1 cellular context compared by ENCODE assay signal in the genomic region with DNA sequence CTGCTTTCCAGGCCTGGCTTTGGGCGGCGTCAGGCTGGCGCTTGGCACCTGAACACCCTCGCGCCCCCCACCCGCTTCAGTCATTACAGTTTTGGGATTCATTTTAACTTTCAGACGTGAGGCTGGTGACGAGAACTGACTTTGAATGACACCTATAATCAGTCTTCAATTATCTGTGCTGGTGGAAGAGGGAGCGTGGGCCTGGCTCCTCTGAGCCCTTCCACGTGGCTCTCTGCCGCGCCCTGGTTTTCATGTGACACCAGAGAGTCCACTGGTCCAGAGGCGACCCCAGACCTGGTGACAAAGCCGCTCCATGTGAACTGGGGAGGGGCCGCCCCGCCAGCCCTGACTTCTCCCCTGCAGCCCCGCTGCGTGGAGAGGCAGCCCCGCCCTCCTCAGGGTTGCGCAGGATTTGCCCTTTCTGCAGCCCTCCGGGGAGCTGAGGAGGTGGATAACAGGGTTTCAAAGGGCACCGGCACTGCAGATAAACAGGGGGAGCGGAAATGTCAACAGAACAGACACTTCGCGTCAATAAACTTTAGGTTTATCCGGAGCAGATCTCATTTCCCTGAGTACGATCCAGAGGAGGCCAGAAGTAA.
A peak's percentile ranks its signal among the peaks of the same experiment; 100 is the strongest.
TF ChIP-seq lines count a peak whose summit lies in the region.

No MANE protein-coding gene starts in this region.

TF ChIP-seq in HepG2, 621 proteins besides CTCF, POLR2A, EP300 and RAD21 (continued from another document and continues in another):
- no peak for TF ChIP-seq NFIC (IDR thresholded peaks at IDR 0.05; ENCODE audit: low read length)
- 0 out of 2 replicates have a peak, but pooled peaks have one; percentile 16 for TF ChIP-seq HMG20A (CRISPR knock-in tag; IDR thresholded peaks at IDR 0.05; ENCODE audit: borderline replicate concordance)
- TF ChIP-seq ZNF205 (CRISPR knock-in tag; IDR thresholded peaks at IDR 0.05), result no peak
- no peak for TF ChIP-seq SOX13 (IDR thresholded peaks at IDR 0.05)
- TF ChIP-seq SOX13 (CRISPR knock-in tag; conservative IDR thresholded peaks at IDR 0.05 in 1 of 2, IDR thresholded peaks at IDR 0.05 in 1 of 2), result peak in 1 of 2 experiments; percentile 27; a peak in 1 of 4 replicates
- TF ChIP-seq, protein P1, sequence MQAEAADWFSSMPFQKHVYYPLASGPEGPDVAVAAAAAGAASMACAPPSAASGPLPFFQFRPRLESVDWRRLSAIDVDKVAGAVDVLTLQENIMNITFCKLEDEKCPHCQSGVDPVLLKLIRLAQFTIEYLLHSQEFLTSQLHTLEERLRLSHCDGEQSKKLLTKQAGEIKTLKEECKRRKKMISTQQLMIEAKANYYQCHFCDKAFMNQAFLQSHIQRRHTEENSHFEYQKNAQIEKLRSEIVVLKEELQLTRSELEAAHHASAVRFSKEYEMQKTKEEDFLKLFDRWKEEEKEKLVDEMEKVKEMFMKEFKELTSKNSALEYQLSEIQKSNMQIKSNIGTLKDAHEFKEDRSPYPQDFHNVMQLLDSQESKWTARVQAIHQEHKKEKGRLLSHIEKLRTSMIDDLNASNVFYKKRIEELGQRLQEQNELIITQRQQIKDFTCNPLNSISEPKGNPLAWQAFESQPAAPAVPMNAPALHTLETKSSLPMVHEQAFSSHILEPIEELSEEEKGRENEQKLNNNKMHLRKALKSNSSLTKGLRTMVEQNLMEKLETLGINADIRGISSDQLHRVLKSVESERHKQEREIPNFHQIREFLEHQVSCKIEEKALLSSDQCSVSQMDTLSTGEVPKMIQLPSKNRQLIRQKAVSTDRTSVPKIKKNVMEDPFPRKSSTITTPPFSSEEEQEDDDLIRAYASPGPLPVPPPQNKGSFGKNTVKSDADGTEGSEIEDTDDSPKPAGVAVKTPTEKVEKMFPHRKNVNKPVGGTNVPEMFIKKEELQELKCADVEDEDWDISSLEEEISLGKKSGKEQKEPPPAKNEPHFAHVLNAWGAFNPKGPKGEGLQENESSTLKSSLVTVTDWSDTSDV (CRISPR knock-in tag; IDR thresholded peaks at IDR 0.05), result no peak
- TF ChIP-seq ZNF441 (CRISPR knock-in tag; IDR thresholded peaks at IDR 0.05; ENCODE audit: borderline replicate concordance), result no peak
- peak; percentile 59; the same call in 1 of the 2 replicates for TF ChIP-seq PITX1 (CRISPR knock-in tag; IDR thresholded peaks at IDR 0.05)
- peak; percentile 59; the same call in 1 of the 2 replicates for TF ChIP-seq FOXK1 (CRISPR knock-in tag; IDR thresholded peaks at IDR 0.05; ENCODE audit: borderline replicate concordance, low read depth)
- no peak for TF ChIP-seq SRSF4 (IDR thresholded peaks at IDR 0.05; ENCODE audit: low read depth, low read length, poor library complexity, severe bottlenecking)
- TF ChIP-seq THRA (CRISPR knock-in tag; IDR thresholded peaks at IDR 0.05; ENCODE audit: borderline replicate concordance), result no peak
- TF ChIP-seq, protein P2, sequence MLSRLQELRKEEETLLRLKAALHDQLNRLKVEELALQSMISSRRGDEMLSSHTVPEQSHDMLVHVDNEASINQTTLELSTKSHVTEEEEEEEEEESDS (CRISPR knock-in tag; IDR thresholded peaks at IDR 0.05; ENCODE audit: borderline replicate concordance), result no peak
- TF ChIP-seq ZEB1 (IDR thresholded peaks at IDR 0.05; ENCODE audit: insufficient replicate concordance, low read depth), result no peak
- TF ChIP-seq MBD4 (IDR thresholded peaks at IDR 0.05; ENCODE audit: borderline replicate concordance, low read length), result no peak
- TF ChIP-seq NAIF1 (CRISPR knock-in tag; IDR thresholded peaks at IDR 0.05; ENCODE audit: borderline replicate concordance), result no peak
- TF ChIP-seq, protein P3, sequence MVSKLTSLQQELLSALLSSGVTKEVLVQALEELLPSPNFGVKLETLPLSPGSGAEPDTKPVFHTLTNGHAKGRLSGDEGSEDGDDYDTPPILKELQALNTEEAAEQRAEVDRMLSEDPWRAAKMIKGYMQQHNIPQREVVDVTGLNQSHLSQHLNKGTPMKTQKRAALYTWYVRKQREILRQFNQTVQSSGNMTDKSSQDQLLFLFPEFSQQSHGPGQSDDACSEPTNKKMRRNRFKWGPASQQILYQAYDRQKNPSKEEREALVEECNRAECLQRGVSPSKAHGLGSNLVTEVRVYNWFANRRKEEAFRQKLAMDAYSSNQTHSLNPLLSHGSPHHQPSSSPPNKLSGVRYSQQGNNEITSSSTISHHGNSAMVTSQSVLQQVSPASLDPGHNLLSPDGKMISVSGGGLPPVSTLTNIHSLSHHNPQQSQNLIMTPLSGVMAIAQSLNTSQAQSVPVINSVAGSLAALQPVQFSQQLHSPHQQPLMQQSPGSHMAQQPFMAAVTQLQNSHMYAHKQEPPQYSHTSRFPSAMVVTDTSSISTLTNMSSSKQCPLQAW (CRISPR knock-in tag; IDR thresholded peaks at IDR 0.05), result peak; percentile 29; the same call in 1 of the 2 replicates
- TF ChIP-seq THAP7 (CRISPR knock-in tag; IDR thresholded peaks at IDR 0.05), result no peak
- TF ChIP-seq PATZ1 (CRISPR knock-in tag; IDR thresholded peaks at IDR 0.05), result peak; percentile 77
- no peak for TF ChIP-seq GLI4 (CRISPR knock-in tag; IDR thresholded peaks at IDR 0.05; ENCODE audit: borderline replicate concordance)
- TF ChIP-seq, protein P4, sequence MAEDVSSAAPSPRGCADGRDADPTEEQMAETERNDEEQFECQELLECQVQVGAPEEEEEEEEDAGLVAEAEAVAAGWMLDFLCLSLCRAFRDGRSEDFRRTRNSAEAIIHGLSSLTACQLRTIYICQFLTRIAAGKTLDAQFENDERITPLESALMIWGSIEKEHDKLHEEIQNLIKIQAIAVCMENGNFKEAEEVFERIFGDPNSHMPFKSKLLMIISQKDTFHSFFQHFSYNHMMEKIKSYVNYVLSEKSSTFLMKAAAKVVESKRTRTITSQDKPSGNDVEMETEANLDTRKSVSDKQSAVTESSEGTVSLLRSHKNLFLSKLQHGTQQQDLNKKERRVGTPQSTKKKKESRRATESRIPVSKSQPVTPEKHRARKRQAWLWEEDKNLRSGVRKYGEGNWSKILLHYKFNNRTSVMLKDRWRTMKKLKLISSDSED (CRISPR knock-in tag; IDR thresholded peaks at IDR 0.05), result no peak
- TF ChIP-seq, protein P5, sequence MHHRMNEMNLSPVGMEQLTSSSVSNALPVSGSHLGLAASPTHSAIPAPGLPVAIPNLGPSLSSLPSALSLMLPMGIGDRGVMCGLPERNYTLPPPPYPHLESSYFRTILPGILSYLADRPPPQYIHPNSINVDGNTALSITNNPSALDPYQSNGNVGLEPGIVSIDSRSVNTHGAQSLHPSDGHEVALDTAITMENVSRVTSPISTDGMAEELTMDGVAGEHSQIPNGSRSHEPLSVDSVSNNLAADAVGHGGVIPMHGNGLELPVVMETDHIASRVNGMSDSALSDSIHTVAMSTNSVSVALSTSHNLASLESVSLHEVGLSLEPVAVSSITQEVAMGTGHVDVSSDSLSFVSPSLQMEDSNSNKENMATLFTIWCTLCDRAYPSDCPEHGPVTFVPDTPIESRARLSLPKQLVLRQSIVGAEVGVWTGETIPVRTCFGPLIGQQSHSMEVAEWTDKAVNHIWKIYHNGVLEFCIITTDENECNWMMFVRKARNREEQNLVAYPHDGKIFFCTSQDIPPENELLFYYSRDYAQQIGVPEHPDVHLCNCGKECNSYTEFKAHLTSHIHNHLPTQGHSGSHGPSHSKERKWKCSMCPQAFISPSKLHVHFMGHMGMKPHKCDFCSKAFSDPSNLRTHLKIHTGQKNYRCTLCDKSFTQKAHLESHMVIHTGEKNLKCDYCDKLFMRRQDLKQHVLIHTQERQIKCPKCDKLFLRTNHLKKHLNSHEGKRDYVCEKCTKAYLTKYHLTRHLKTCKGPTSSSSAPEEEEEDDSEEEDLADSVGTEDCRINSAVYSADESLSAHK (CRISPR knock-in tag; IDR thresholded peaks at IDR 0.05; ENCODE audit: borderline replicate concordance), result no peak
- TF ChIP-seq IKZF4 (CRISPR knock-in tag; IDR thresholded peaks at IDR 0.05; ENCODE audit: borderline replicate concordance, low read depth, not compliant biosample characterization), result no peak
- no peak for TF ChIP-seq USF2 (IDR thresholded peaks at IDR 0.05; ENCODE audit: low read depth, low read length)
- TF ChIP-seq USF2 (CRISPR knock-in tag; IDR thresholded peaks at IDR 0.05; ENCODE audit: borderline replicate concordance), result no peak
- no peak for TF ChIP-seq RNF2 (conservative IDR thresholded peaks at IDR 0.05; ENCODE audit: low read depth)
- no peak for TF ChIP-seq ZNF432 (CRISPR knock-in tag; IDR thresholded peaks at IDR 0.05; ENCODE audit: borderline replicate concordance)
- TF ChIP-seq, protein P6, sequence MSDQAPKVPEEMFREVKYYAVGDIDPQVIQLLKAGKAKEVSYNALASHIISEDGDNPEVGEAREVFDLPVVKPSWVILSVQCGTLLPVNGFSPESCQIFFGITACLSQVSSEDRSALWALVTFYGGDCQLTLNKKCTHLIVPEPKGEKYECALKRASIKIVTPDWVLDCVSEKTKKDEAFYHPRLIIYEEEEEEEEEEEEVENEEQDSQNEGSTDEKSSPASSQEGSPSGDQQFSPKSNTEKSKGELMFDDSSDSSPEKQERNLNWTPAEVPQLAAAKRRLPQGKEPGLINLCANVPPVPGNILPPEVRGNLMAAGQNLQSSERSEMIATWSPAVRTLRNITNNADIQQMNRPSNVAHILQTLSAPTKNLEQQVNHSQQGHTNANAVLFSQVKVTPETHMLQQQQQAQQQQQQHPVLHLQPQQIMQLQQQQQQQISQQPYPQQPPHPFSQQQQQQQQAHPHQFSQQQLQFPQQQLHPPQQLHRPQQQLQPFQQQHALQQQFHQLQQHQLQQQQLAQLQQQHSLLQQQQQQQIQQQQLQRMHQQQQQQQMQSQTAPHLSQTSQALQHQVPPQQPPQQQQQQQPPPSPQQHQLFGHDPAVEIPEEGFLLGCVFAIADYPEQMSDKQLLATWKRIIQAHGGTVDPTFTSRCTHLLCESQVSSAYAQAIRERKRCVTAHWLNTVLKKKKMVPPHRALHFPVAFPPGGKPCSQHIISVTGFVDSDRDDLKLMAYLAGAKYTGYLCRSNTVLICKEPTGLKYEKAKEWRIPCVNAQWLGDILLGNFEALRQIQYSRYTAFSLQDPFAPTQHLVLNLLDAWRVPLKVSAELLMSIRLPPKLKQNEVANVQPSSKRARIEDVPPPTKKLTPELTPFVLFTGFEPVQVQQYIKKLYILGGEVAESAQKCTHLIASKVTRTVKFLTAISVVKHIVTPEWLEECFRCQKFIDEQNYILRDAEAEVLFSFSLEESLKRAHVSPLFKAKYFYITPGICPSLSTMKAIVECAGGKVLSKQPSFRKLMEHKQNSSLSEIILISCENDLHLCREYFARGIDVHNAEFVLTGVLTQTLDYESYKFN (CRISPR knock-in tag; conservative IDR thresholded peaks at IDR 0.05), result peak; percentile 74
- no peak for TF ChIP-seq KLF6 (CRISPR knock-in tag; IDR thresholded peaks at IDR 0.05)
- TF ChIP-seq, protein P7, sequence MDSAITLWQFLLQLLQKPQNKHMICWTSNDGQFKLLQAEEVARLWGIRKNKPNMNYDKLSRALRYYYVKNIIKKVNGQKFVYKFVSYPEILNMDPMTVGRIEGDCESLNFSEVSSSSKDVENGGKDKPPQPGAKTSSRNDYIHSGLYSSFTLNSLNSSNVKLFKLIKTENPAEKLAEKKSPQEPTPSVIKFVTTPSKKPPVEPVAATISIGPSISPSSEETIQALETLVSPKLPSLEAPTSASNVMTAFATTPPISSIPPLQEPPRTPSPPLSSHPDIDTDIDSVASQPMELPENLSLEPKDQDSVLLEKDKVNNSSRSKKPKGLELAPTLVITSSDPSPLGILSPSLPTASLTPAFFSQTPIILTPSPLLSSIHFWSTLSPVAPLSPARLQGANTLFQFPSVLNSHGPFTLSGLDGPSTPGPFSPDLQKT (CRISPR knock-in tag; IDR thresholded peaks at IDR 0.05; ENCODE audit: borderline replicate concordance), result no peak
- no peak for TF ChIP-seq ZNF598 (CRISPR knock-in tag; IDR thresholded peaks at IDR 0.05; ENCODE audit: borderline replicate concordance)
- TF ChIP-seq ZNF382 (CRISPR knock-in tag; IDR thresholded peaks at IDR 0.05; ENCODE audit: borderline replicate concordance), result no peak
- TF ChIP-seq HIVEP1 (CRISPR knock-in tag; IDR thresholded peaks at IDR 0.05), result no peak
